Comparison of ENCODE assay signal across 7 cellular contexts in the genomic region with DNA sequence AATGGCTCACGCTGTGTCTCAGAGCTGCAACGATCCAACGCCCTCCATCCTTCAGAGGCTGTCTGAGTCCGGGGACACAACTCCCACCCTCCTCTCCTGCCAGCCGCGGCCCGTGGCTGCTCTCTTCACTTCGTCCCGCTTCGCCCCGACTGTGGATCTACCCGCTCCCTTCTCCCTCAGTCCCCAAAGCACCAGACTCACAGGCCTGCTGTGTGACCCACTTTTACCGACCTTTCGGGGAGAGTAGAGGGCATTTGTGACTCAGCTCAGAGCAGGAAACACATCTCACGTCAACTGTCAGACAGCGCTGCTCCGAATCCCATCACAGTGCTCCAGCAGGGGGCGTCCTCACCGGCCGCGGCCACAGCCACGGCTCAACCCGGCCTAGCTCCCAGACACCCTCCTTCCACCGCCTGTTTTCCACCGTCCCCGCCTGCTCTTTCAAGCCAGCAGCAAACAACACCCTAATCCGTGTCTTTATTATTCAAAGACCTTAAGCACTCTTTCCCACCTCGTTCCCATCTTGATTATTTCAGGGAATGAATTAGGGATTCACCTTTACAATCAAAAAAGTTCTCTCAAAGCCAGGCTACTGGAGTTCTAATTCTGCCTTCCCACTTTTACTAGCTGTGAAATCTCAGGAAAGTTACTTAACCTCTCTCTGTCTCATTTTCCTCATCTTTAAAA. TPM values are rescaled to one million over a fixed set of nuclear protein-coding genes. Genes with fewer than 3 reads are reported as not detected.
DNase-seq lines count a peak whose midpoint lies in the region; ATAC-seq and TF ChIP-seq lines count a peak whose summit lies in the region.

No MANE protein-coding gene starts in this region.

- peaks cover 26% of the 10 kb centered on the region for H3K4me1 Mint-ChIP-seq in activated T-helper 17 cell treated with anti-CD3 and anti-CD28 coated beads, Interleukin-2, amount 50 U/mL, for 72 hours
- H3K4me1 Mint-ChIP-seq in nephron progenitor cell, result peaks cover 47% of the 10 kb centered on the region
- H3K4me1 Mint-ChIP-seq in stimulated activated naive B cell treated with anti-CD40 and anti-IgM and Interleukin-4, amounts not matched to agents 10 μg/mL and 1 μg/mL and 100 μg/mL, for 72 hours, result peaks cover 7 to 18% of the 10 kb centered on the region in 2 donors

- ATAC-seq in GM18498 (IDR thresholded peaks at IDR 0.05; ENCODE audit: unreplicated experiment) (peak; percentile 67), HG03432 (IDR thresholded peaks at IDR 0.05; ENCODE audit: unreplicated experiment) (peak; percentile 82)
- ATAC-seq in activated T-helper 17 cell treated with anti-CD3 and anti-CD28 coated beads, Interleukin-2, amount 50 U/mL, for 72 hours (replicated peaks), result peak; percentile 97
- peak; percentile 98 to 99 for ATAC-seq in stimulated activated naive B cell treated with anti-CD40 and anti-IgM and Interleukin-4, amounts not matched to agents 10 μg/mL and 1 μg/mL and 100 μg/mL, for 72 hours (replicated peaks)

- DNase-seq in RKO (ENCODE audit: low spot score), result peak; percentile 86
- DNase-seq in fibroblast of the aortic adventitia (ENCODE audit: low read depth), result peak; percentile 69
- DNase-seq in nephron progenitor cell, result peak; percentile 90
- peak; percentile 70 for DNase-seq in stimulated activated naive B cell treated with anti-CD40 and anti-IgM and Interleukin-4, amounts not matched to agents 10 μg/mL and 1 μg/mL and 100 μg/mL, for 72 hours

- no peaks in the 10 kb centered on the region for H3K27me3 Mint-ChIP-seq in activated T-helper 17 cell treated with anti-CD3 and anti-CD28 coated beads, Interleukin-2, amount 50 U/mL, for 72 hours
- H3K27me3 Mint-ChIP-seq in nephron progenitor cell (ENCODE audit: low read depth, poor library complexity), result peaks cover 27% of the 10 kb centered on the region
- peaks cover 20 to 31% of the 10 kb centered on the region in 2 donors for H3K27me3 Mint-ChIP-seq in stimulated activated naive B cell treated with anti-CD40 and anti-IgM and Interleukin-4, amounts not matched to agents 10 μg/mL and 1 μg/mL and 100 μg/mL, for 72 hours

- peak overlapping the region; percentile 86 for H3K27ac Mint-ChIP-seq in activated T-helper 17 cell treated with anti-CD3 and anti-CD28 coated beads, Interleukin-2, amount 50 U/mL, for 72 hours
- H3K27ac Mint-ChIP-seq in nephron progenitor cell, result no peak overlapping the region
- H3K27ac Mint-ChIP-seq in stimulated activated naive B cell treated with anti-CD40 and anti-IgM and Interleukin-4, amounts not matched to agents 10 μg/mL and 1 μg/mL and 100 μg/mL, for 72 hours, result peak overlapping the region; percentile 70

- no peaks in the 10 kb centered on the region for H3K36me3 Mint-ChIP-seq in activated T-helper 17 cell treated with anti-CD3 and anti-CD28 coated beads, Interleukin-2, amount 50 U/mL, for 72 hours (ENCODE audit: low read depth)
- no peaks in the 10 kb centered on the region for H3K36me3 Mint-ChIP-seq in nephron progenitor cell (ENCODE audit: low read depth)
- no peaks in the 10 kb centered on the region for H3K36me3 Mint-ChIP-seq in stimulated activated naive B cell treated with anti-CD40 and anti-IgM and Interleukin-4, amounts not matched to agents 10 μg/mL and 1 μg/mL and 100 μg/mL, for 72 hours

- peak overlapping the region; percentile 36 for H3K4me3 ChIP-seq in fibroblast of the aortic adventitia (ENCODE audit: low read depth, low read length)

- TF ChIP-seq CTCF in fibroblast of the aortic adventitia (IDR thresholded peaks at IDR 0.05; ENCODE audit: insufficient read depth, low read length) (peak; percentile 91), nephron progenitor cell (IDR thresholded peaks at IDR 0.05) (peak; percentile 83)

- H3K9me3 Mint-ChIP-seq in activated T-helper 17 cell treated with anti-CD3 and anti-CD28 coated beads, Interleukin-2, amount 50 U/mL, for 72 hours, result no peaks in the 10 kb centered on the region
- H3K9me3 Mint-ChIP-seq in nephron progenitor cell, result no peaks in the 10 kb centered on the region
- H3K9me3 Mint-ChIP-seq in stimulated activated naive B cell treated with anti-CD40 and anti-IgM and Interleukin-4, amounts not matched to agents 10 μg/mL and 1 μg/mL and 100 μg/mL, for 72 hours, result no peaks in the 10 kb centered on the region

- H3K4me3 Mint-ChIP-seq in activated T-helper 17 cell treated with anti-CD3 and anti-CD28 coated beads, Interleukin-2, amount 50 U/mL, for 72 hours, result peak overlapping the region; percentile 83
- H3K4me3 Mint-ChIP-seq in nephron progenitor cell, result peak overlapping the region; percentile 86
- H3K4me3 Mint-ChIP-seq in stimulated activated naive B cell treated with anti-CD40 and anti-IgM and Interleukin-4, amounts not matched to agents 10 μg/mL and 1 μg/mL and 100 μg/mL, for 72 hours, result peak overlapping the region; percentile 84 to 87

RNA-seq across cellular contexts. Expression of a gene that starts 5.0 kb away (rescaled TPM):
- not detected for total RNA-seq in activated T-helper 17 cell treated with anti-CD3 and anti-CD28 coated beads, Interleukin-2, amount 50 U/mL, for 72 hours
- total RNA-seq in fibroblast of the aortic adventitia (ENCODE audit: low replicate concordance), result not detected in 2 replicates

RNA-seq across cellular contexts. Expression of a gene that starts 16.1 kb away (rescaled TPM):
- total RNA-seq in activated T-helper 17 cell treated with anti-CD3 and anti-CD28 coated beads, Interleukin-2, amount 50 U/mL, for 72 hours, result not detected
- 0.72 and 2.4 TPM in 2 replicates for total RNA-seq in fibroblast of the aortic adventitia (ENCODE audit: low replicate concordance)

RNA-seq across cellular contexts. Expression of a gene that starts 27.2 kb away (rescaled TPM):
- not detected for total RNA-seq in activated T-helper 17 cell treated with anti-CD3 and anti-CD28 coated beads, Interleukin-2, amount 50 U/mL, for 72 hours
- 0.09 TPM in 1 of 2 replicates, not detected in the other for total RNA-seq in fibroblast of the aortic adventitia (ENCODE audit: low replicate concordance)

RNA-seq across cellular contexts. Expression of a gene that starts 41.8 kb away (rescaled TPM):
- total RNA-seq in activated T-helper 17 cell treated with anti-CD3 and anti-CD28 coated beads, Interleukin-2, amount 50 U/mL, for 72 hours, result 1 to 10 TPM in 1 of 2 donors, under 1 TPM in 1; 0.73 to 1.6 TPM
- total RNA-seq in fibroblast of the aortic adventitia (ENCODE audit: low replicate concordance), result 12.9 and 13.8 TPM in 2 replicates

Comparison
In these comparisons a context has a peak if more than half of its experiments do, and no peak if none do; other contexts are left out.
1. Peak in every context shown above with its lines: DNase-seq, ATAC-seq and H3K4me3 ChIP-seq.